In genomic region chr1:239956230-239956629, GRCh38 we compare ENCODE assay signal across 19 cellular contexts.
"Had no signal": no experiment of that assay in that cellular context is flagged by ENCODE, and none has a peak within 500 bp of the region (broad histone marks: within the 10 kb centered on the region; RNA-seq: fewer than 3 reads in every experiment).

No MANE protein-coding gene starts in this region.

- ATAC-seq: K562, Panc1, PC-3, T-cell had no signal

- DNase-seq: Kasumi-1; MM.1S; NCI-H1092 treated with DMSO at 0.1 percent for 48 hours; NCI-H1436; NCI-H187; NCI-H2029; NCI-H2107; NCI-H2227 treated with DMSO at 0.1 percent for 48 hours; NCI-H510A; NCI-H526; NCI-H748 treated with DMSO at 0.1 percent for 48 hours; NK-92 treated with Interleukin-12 subunit alpha and Interleukin-12 subunit beta, amount 100 ng/mL, for 24 hours; PC-3; SHP77; SK-N-SH; SW 1271; T-cell had no signal

- H3K9me3 ChIP-seq: SK-N-SH had no signal

- H3K4me3 ChIP-seq: K562 had no signal
